31 cellular contexts compared by ENCODE assay signal in genomic region chr4:172683016-172683415, GRCh38.
DNase-seq lines count a peak whose midpoint lies in the region; ATAC-seq lines count a peak whose summit lies in the region.
"Had no signal": no experiment of that assay in that cellular context is flagged by ENCODE, and none has a peak within 500 bp of the region (broad histone marks: within the 10 kb centered on the region; RNA-seq: fewer than 3 reads in every experiment).

No MANE protein-coding gene starts in this region.

- H3K36me3 ChIP-seq in H7 (replicated peaks; ENCODE audit: control insufficient read depth, insufficient read depth, low read length), result no peaks in the 10 kb centered on the region
- H3K36me3 ChIP-seq: adrenal gland, heart left ventricle, MG63, thoracic aorta, vagina had no signal

- DNase-seq in AG08395 (ENCODE audit: low spot score), result peak; percentile 6
- peak in 39 of 76 experiments; percentile 0 to 70 (median 31) for DNase-seq in HUDEP-2 (lab: John Stamatoyannopoulos, UW; ENCODE audit: unreplicated experiment in 76 of 76)
- DNase-seq in amniotic epithelial cell (ENCODE audit: low read depth), result peak; percentile 45
- peak; percentile 8 for DNase-seq in glomerular visceral epithelial cell (ENCODE audit: extremely low spot score)
- DNase-seq in GM19240 (ENCODE audit: insufficient read length, low spot score), result no peak
- no peak for DNase-seq in activated CD4-positive, alpha-beta T cell treated with anti-CD3 and anti-CD28 coated beads for 1 hour
- DNase-seq in H7, result no peak
- DNase-seq: activated CD4-positive, alpha-beta memory T cell treated with anti-CD3 and anti-CD28 coated beads, Interleukin-2, amount 10 ng/mL, durations not matched to agents 7 days and 5 days; activated CD8-positive, alpha-beta memory T cell treated with anti-CD3 and anti-CD28 coated beads, Interleukin-2, amount 50 U/mL, for 48 hours; activated naive CD4-positive, alpha-beta T cell treated with anti-CD3 and anti-CD28 coated beads for 36 hours; adrenal gland; AML-193; CD4-positive, CD25-positive, alpha-beta regulatory T cell; cortex of kidney; effector memory CD8-positive, alpha-beta T cell; foreskin keratinocyte; heart left ventricle; KBM-7; kidney; MG63; NCI-H2029 treated with DMSO at 0.1 percent for 48 hours; NCI-H69; posterior cingulate gyrus; right cardiac atrium; SK-N-SH; stimulated activated CD8-positive, alpha-beta memory T cell treated with anti-CD3 and anti-CD28 coated beads, Interleukin-4, amount 100 ng/mL, for 48 hours had no signal

- no peaks in the 10 kb centered on the region for H3K27me3 ChIP-seq in H7 (ENCODE audit: control insufficient read depth, insufficient read depth, low read length)
- H3K27me3 ChIP-seq: adrenal gland, foreskin keratinocyte, heart left ventricle, MG63, vagina had no signal

- no peak overlapping the region for H3K4me3 ChIP-seq in H7 (ENCODE audit: insufficient read depth, low read depth, low read length)
- H3K4me3 ChIP-seq: adrenal gland, heart left ventricle, MG63, thoracic aorta, vagina had no signal

- no peak for ATAC-seq in GM21576 (IDR thresholded peaks at IDR 0.05; ENCODE audit: unreplicated experiment)
- ATAC-seq: effector memory CD8-positive, alpha-beta T cell; foreskin keratinocyte; HCT116; heart left ventricle; right cardiac atrium; Right ventricle myocardium inferior had no signal

Comparison
In these comparisons a context has a peak if more than half of its experiments do, and no peak if none do; other contexts are left out.
1. DNase-seq: peak in AG08395 (single experiment), HUDEP-2 (39 of 76), amniotic epithelial cell (single experiment) and glomerular visceral epithelial cell (single experiment); none in GM19240 (single experiment), activated CD4-positive, alpha-beta T cell treated with anti-CD3 and anti-CD28 coated beads for 1 hour (single experiment) and H7 (single experiment).